In genomic region chr2:152594022-152594712, GRCh38 we compare ENCODE assay signal across 8 cellular contexts.
DNase-seq lines count a peak whose midpoint lies in the region; ATAC-seq lines count a peak whose summit lies in the region.

No MANE protein-coding gene starts in this region.

- H3K27ac Mint-ChIP-seq in activated naive CD4-positive, alpha-beta T cell treated with anti-CD3 and anti-CD28 coated beads, Interleukin-2, amount 10 ng/mL, durations not matched to agents 7 days and 5 days = no peak overlapping the region

- ATAC-seq in GM18861 (IDR thresholded peaks at IDR 0.05; ENCODE audit: unreplicated experiment) (peak; percentile 74), HG02798 (IDR thresholded peaks at IDR 0.05; ENCODE audit: poor library complexity, unreplicated experiment) (peak; percentile 73), left colon (peak; percentile 98)

- no peaks in the 10 kb centered on the region for H3K9me3 Mint-ChIP-seq in activated naive CD4-positive, alpha-beta T cell treated with anti-CD3 and anti-CD28 coated beads, Interleukin-2, amount 10 ng/mL, durations not matched to agents 7 days and 5 days

- intact Hi-C loops in left colon (cut with DNase I, micrococcal nuclease) = no loop called here

- H3K27me3 Mint-ChIP-seq in activated naive CD4-positive, alpha-beta T cell treated with anti-CD3 and anti-CD28 coated beads, Interleukin-2, amount 10 ng/mL, durations not matched to agents 7 days and 5 days = peaks cover 3% of the 10 kb centered on the region

- H3K4me1 Mint-ChIP-seq in activated naive CD4-positive, alpha-beta T cell treated with anti-CD3 and anti-CD28 coated beads, Interleukin-2, amount 10 ng/mL, durations not matched to agents 7 days and 5 days = peaks cover 4% of the 10 kb centered on the region

- H3K36me3 Mint-ChIP-seq in activated naive CD4-positive, alpha-beta T cell treated with anti-CD3 and anti-CD28 coated beads, Interleukin-2, amount 10 ng/mL, durations not matched to agents 7 days and 5 days = no peaks in the 10 kb centered on the region

- DNase-seq in RPMI7951 (ENCODE audit: low read depth) (peak; percentile 17), left colon (peak; percentile 36 to 65), inferior parietal cortex (ENCODE audit: extremely low spot score) (no peak), DMS53 treated with DMSO at 0.1 percent for 48 hours (lab: John Stamatoyannopoulos, UW; ENCODE audit: unreplicated experiment) (no peak), activated gamma-delta T cell (lab: John Stamatoyannopoulos, UW) (no peak)
- DNase-seq in activated naive CD4-positive, alpha-beta T cell treated with anti-CD3 and anti-CD28 coated beads, Interleukin-2, amount 10 ng/mL, durations not matched to agents 7 days and 5 days = no peak

- H3K4me3 Mint-ChIP-seq in activated naive CD4-positive, alpha-beta T cell treated with anti-CD3 and anti-CD28 coated beads, Interleukin-2, amount 10 ng/mL, durations not matched to agents 7 days and 5 days = no peak overlapping the region

- CTCF ChIA-PET in activated naive CD4-positive, alpha-beta T cell treated with anti-CD3 and anti-CD28 coated beads, Interleukin-2, amount 10 ng/mL, durations not matched to agents 7 days and 5 days (lab: Charles Lee) = interaction anchor here (0.6 to 1.8 kb wide), 3 partner anchors 10 to 191 kb away, joined by 3 to 7 read pairs (median 3); no protein-coding TSS in a partner anchor

Comparison
In these comparisons a context has a peak if more than half of its experiments do, and no peak if none do; other contexts are left out.
1. DNase-seq: peak in RPMI7951 (single experiment) and left colon (2 of 2); none in inferior parietal cortex (single experiment), DMS53 treated with DMSO at 0.1 percent for 48 hours (single experiment), activated gamma-delta T cell (single experiment) and activated naive CD4-positive, alpha-beta T cell treated with anti-CD3 and anti-CD28 coated beads, Interleukin-2, amount 10 ng/mL, durations not matched to agents 7 days and 5 days (single experiment).
2. Peak in every context shown above with its lines, with median percentiles within 50 percentile points of each other: ATAC-seq.